32 cellular contexts compared by ENCODE assay signal in genomic region chr6:20315456-20315855, GRCh38.
"Had no signal": no experiment of that assay in that cellular context is flagged by ENCODE, and none has a peak within 500 bp of the region (broad histone marks: within the 10 kb centered on the region; RNA-seq: fewer than 3 reads in every experiment).

No MANE protein-coding gene starts in this region.

- H3K9me3 ChIP-seq: adrenal gland, ascending aorta, body of pancreas, breast epithelium had no signal

- DNase-seq: activated effector memory CD4-positive, alpha-beta T cell treated with anti-CD3 and anti-CD28 coated beads, Interleukin-2, amount 50 U/mL, for 16 hours; activated effector memory CD4-positive, alpha-beta T cell treated with Interleukin-2 at 50 U/mL for 16 hours; activated gamma-delta T cell; activated gamma-delta T cell treated with Interleukin-2 at 50 U/mL for 16 hours; activated naive CD4-positive, alpha-beta T cell; activated naive CD4-positive, alpha-beta T cell treated with anti-CD3 and anti-CD28 coated beads for 36 hours; activated naive CD4-positive, alpha-beta T cell treated with anti-CD3 and anti-CD28 coated beads, Interleukin-2, amount 10 ng/mL, durations not matched to agents 7 days and 5 days; activated naive CD4-positive, alpha-beta T cell treated with anti-CD3 and anti-CD28 coated beads, Interleukin-2, amount 50 U/mL, for 16 hours; activated naive CD4-positive, alpha-beta T cell treated with Interleukin-2 at 50 U/mL for 16 hours; activated naive CD8-positive, alpha-beta T cell treated with anti-CD3 and anti-CD28 coated beads for 36 hours; activated naive CD8-positive, alpha-beta T cell treated with anti-CD3 and anti-CD28 coated beads, Interleukin-2, amount 10 ng/mL, durations not matched to agents 7 days and 5 days; activated naive CD8-positive, alpha-beta T cell treated with anti-CD3 and anti-CD28 coated beads, Interleukin-2, amount 50 U/mL, for 24 hours; activated T-cell treated with anti-CD3 and anti-CD28 coated beads, Interleukin-2, amount 50 U/mL, for 1 hour; activated T-cell treated with anti-CD3 and anti-CD28 coated beads, Interleukin-2, amount 50 U/mL, for 24 hours; activated T-cell treated with anti-CD3 and anti-CD28 coated beads, Interleukin-2, amount 50 U/mL, for 4 hours; activated T-cell treated with anti-CD3 and anti-CD28 coated beads, Interleukin-2, amount 50 U/mL, for 48 hours; activated T-cell treated with anti-CD3 and anti-CD28 coated beads, Interleukin-2, amount 50 U/mL, for 72 hours; adrenal gland; amniotic stem cell; amygdala; anterior cingulate cortex; aorta; body of pancreas; brain microvascular endothelial cell; caudate nucleus; central memory CD4-positive, alpha-beta T cell; cerebellar nuclear complex had no signal

- FAIRE-seq: astrocyte, bronchial epithelial cell had no signal

- H3K27me3 ChIP-seq: adrenal gland, ascending aorta, body of pancreas, brain microvascular endothelial cell, breast epithelium, cardiac muscle cell had no signal

- H3K4me3 ChIP-seq: adrenal gland, ascending aorta, body of pancreas, breast epithelium, cardiac muscle cell had no signal

- H3K36me3 ChIP-seq: adrenal gland, ascending aorta, brain microvascular endothelial cell, breast epithelium, cardiac muscle cell had no signal

- H3K4me1 ChIP-seq: adrenal gland, ascending aorta, body of pancreas, breast epithelium had no signal

- H3K27ac ChIP-seq: adrenal gland, ascending aorta, body of pancreas, brain microvascular endothelial cell, breast epithelium, cardiac muscle cell had no signal
